In the genomic region with DNA sequence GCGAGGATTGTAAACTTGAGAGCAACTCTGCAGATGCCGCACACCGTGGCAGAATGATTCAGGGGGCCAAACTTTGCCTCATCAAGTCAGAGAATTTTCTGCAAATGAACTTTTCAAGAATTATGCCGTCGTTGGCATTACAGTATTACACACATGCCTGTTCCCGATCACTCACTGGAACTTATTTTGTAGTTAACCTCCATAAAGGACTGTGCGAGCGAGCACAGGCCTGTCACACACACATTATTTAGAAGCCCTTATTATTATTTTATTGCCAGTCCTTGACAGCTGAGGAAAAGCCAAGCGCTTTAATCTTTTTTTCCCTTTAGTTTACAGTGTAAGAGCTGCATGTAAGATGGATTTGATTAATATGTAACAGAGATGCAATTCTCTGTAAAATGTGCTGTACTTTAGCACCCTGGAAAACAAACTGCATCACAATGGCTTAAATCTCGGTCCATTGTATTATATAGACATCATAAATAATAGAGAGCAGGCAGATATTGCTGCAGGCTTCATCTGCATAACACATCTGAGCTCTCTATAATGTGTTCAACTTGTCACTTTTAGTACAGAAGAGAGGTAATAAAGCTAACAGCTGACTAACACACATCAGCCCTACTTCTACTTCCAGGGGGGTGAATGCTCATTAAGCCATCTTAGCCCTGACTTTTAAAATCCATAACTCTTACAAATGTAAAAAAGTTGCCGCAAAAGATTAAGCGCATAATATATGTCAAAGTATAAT, we compare ENCODE assay signal across 17 cellular contexts.
DNase-seq lines count a peak whose midpoint lies in the region; ATAC-seq and TF ChIP-seq lines count a peak whose summit lies in the region.
"Had no signal": no experiment of that assay in that cellular context is flagged by ENCODE, and none has a peak within 500 bp of the region (broad histone marks: within the 10 kb centered on the region; RNA-seq: fewer than 3 reads in every experiment).

No MANE protein-coding gene starts in this region.

- peaks cover 9% of the 10 kb centered on the region for H3K36me3 Mint-ChIP-seq in nephron (ENCODE audit: low read depth)
- H3K36me3 Mint-ChIP-seq: CD8-positive, alpha-beta T cell had no signal

- H3K27ac Mint-ChIP-seq in nephron, result peak overlapping the region; percentile 39 to 58 (median 55)
- H3K27ac Mint-ChIP-seq: CD8-positive, alpha-beta T cell had no signal

- H3K27me3 Mint-ChIP-seq in nephron (ENCODE audit: low read depth), result peaks cover 59% of the 10 kb centered on the region

- CTCF ChIA-PET in HEK293 (lab: Yijun Ruan, JAX), result interaction anchor here (0.6 kb wide), 1 partner anchor 56 kb away, joined by 3 read pairs; no protein-coding TSS in a partner anchor

- H3K4me1 ChIP-seq in HEK293 (ENCODE audit: control insufficient read depth, insufficient read depth, low read length), result no peaks in the 10 kb centered on the region
- peaks cover 0 to 4% (median 2%) of the 10 kb centered on the region in 4 donors for H3K4me1 ChIP-seq in right lobe of liver

- ATAC-seq in right lobe of liver, result no peak
- ATAC-seq: CD8-positive, alpha-beta T cell had no signal

- no peaks in the 10 kb centered on the region for H3K36me3 ChIP-seq in HEK293 (ENCODE audit: control insufficient read depth in 2 of 2, insufficient read depth in 1 of 2, low read length in 2 of 2)
- H3K36me3 ChIP-seq in right lobe of liver, result no peaks in the 10 kb centered on the region

- intact Hi-C loops in right lobe of liver (cut with DNase I), result no loop called here

- H3K4me3 ChIP-seq in HEK293 (ENCODE audit: low read depth, low read length) (no peak overlapping the region), fibroblast of mammary gland (ENCODE audit: control insufficient read depth, low read depth, low read length) (no peak overlapping the region), right lobe of liver (no peak overlapping the region)
- H3K4me3 ChIP-seq: BLaER1 treated with 17β-estradiol and CSF1 and Interleukin-3, amounts not matched to agents 10 nM and 100 nM; PC-9 had no signal

- H3K9me3 ChIP-seq in HEK293 (ENCODE audit: control insufficient read depth, insufficient read depth, low read depth, low read length) (no peaks in the 10 kb centered on the region), right lobe of liver (no peaks in the 10 kb centered on the region)

- no peaks in the 10 kb centered on the region for H3K27me3 ChIP-seq in right lobe of liver
- H3K27me3 ChIP-seq: BLaER1 treated with 17β-estradiol and CSF1 and Interleukin-3, amounts not matched to agents 10 nM and 100 nM had no signal

- TF ChIP-seq CTCF in HEK293 (tag by site-specific recombination; IDR thresholded peaks at IDR 0.05) (no peak), fibroblast of mammary gland (conservative IDR thresholded peaks at IDR 0.05; ENCODE audit: control insufficient read depth, insufficient read depth, low read depth, low read length) (no peak), nephron (IDR thresholded peaks at IDR 0.05; ENCODE audit: unreplicated experiment in 3 of 3) (no peak), right lobe of liver (IDR thresholded peaks at IDR 0.05) (no peak)

- H3K9me3 Mint-ChIP-seq in nephron, result no peaks in the 10 kb centered on the region

- no peak for TF ChIP-seq POLR2A in right lobe of liver (IDR thresholded peaks at IDR 0.05)

- DNase-seq in NCI-H1105 treated with DMSO at 0.1 percent for 48 hours (lab: John Stamatoyannopoulos, UW) (peak; percentile 69), fibroblast of mammary gland (ENCODE audit: low read depth) (peak; percentile 6), right lobe of liver (no peak), COLO668 (lab: John Stamatoyannopoulos, UW; ENCODE audit: unreplicated experiment) (no peak)
- no peak for DNase-seq in stimulated activated CD4-positive, alpha-beta T cell treated with anti-CD3 and anti-CD28 coated beads, Interleukin-15, amount 100 ng/mL, for 24 hours
- DNase-seq: CD8-positive, alpha-beta T cell; Kasumi-1; MM.1S; NCI-H1092 treated with DMSO at 0.1 percent for 48 hours; NCI-H187; NCI-H345; NCI-H524 treated with DMSO at 0.1 percent for 48 hours; PC-9 had no signal

- H3K27ac ChIP-seq in HEK293 (ENCODE audit: extremely low read depth, low read depth, low read length), result no peak overlapping the region
- no peak overlapping the region for H3K27ac ChIP-seq in right lobe of liver
- H3K27ac ChIP-seq: BLaER1 treated with 17β-estradiol and CSF1 and Interleukin-3, amounts not matched to agents 10 nM and 100 nM; PC-9; RWPE1 had no signal

- WGBS in right lobe of liver (ENCODE audit: insufficient coverage, low coverage, low lambda C conversion rate, missing lambda C conversion rate), result 85% methylated on average over 10 of the region's 12 CpGs

- peak overlapping the region in 1 of 3 experiments; percentile 41 for H3K4me3 Mint-ChIP-seq in nephron
- H3K4me3 Mint-ChIP-seq: CD8-positive, alpha-beta T cell had no signal

- POLR2A ChIA-PET in HEK293 (lab: Yijun Ruan, JAX), result no interaction called here

- H3K4me1 Mint-ChIP-seq in nephron, result peaks cover 37% of the 10 kb centered on the region

TF ChIP-seq in HEK293, 187 proteins besides CTCF, POLR2A, EP300 and RAD21:
- TF ChIP-seq GLIS1 (tag by site-specific recombination; IDR thresholded peaks at IDR 0.05), result peak; percentile 10; the same call in 1 of the 2 replicates
- TF ChIP-seq ZNF335 (tag by site-specific recombination; conservative IDR thresholded peaks at IDR 0.05), result no peak
- no peak for TF ChIP-seq ZBTB21 (tag by site-specific recombination; IDR thresholded peaks at IDR 0.05)
- TF ChIP-seq, protein P1, sequence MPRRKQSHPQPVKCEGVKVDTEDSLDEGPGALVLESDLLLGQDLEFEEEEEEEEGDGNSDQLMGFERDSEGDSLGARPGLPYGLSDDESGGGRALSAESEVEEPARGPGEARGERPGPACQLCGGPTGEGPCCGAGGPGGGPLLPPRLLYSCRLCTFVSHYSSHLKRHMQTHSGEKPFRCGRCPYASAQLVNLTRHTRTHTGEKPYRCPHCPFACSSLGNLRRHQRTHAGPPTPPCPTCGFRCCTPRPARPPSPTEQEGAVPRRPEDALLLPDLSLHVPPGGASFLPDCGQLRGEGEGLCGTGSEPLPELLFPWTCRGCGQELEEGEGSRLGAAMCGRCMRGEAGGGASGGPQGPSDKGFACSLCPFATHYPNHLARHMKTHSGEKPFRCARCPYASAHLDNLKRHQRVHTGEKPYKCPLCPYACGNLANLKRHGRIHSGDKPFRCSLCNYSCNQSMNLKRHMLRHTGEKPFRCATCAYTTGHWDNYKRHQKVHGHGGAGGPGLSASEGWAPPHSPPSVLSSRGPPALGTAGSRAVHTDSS (tag by site-specific recombination; IDR thresholded peaks at IDR 0.05), result no peak
- TF ChIP-seq, protein P2, sequence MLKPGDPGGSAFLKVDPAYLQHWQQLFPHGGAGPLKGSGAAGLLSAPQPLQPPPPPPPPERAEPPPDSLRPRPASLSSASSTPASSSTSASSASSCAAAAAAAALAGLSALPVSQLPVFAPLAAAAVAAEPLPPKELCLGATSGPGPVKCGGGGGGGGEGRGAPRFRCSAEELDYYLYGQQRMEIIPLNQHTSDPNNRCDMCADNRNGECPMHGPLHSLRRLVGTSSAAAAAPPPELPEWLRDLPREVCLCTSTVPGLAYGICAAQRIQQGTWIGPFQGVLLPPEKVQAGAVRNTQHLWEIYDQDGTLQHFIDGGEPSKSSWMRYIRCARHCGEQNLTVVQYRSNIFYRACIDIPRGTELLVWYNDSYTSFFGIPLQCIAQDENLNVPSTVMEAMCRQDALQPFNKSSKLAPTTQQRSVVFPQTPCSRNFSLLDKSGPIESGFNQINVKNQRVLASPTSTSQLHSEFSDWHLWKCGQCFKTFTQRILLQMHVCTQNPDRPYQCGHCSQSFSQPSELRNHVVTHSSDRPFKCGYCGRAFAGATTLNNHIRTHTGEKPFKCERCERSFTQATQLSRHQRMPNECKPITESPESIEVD (tag by site-specific recombination; IDR thresholded peaks at IDR 0.05), result peak; percentile 72
- 0 out of 2 replicates have a peak, but pooled peaks have one; percentile 17 for TF ChIP-seq FEZF1 (tag by site-specific recombination; IDR thresholded peaks at IDR 0.05)
- TF ChIP-seq, protein P3, sequence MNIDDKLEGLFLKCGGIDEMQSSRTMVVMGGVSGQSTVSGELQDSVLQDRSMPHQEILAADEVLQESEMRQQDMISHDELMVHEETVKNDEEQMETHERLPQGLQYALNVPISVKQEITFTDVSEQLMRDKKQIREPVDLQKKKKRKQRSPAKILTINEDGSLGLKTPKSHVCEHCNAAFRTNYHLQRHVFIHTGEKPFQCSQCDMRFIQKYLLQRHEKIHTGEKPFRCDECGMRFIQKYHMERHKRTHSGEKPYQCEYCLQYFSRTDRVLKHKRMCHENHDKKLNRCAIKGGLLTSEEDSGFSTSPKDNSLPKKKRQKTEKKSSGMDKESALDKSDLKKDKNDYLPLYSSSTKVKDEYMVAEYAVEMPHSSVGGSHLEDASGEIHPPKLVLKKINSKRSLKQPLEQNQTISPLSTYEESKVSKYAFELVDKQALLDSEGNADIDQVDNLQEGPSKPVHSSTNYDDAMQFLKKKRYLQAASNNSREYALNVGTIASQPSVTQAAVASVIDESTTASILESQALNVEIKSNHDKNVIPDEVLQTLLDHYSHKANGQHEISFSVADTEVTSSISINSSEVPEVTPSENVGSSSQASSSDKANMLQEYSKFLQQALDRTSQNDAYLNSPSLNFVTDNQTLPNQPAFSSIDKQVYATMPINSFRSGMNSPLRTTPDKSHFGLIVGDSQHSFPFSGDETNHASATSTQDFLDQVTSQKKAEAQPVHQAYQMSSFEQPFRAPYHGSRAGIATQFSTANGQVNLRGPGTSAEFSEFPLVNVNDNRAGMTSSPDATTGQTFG (tag by site-specific recombination; IDR thresholded peaks at IDR 0.05; ENCODE audit: borderline replicate concordance), result no peak
- no peak for TF ChIP-seq ZNF660 (tag by site-specific recombination; IDR thresholded peaks at IDR 0.05)
- TF ChIP-seq, protein P4, sequence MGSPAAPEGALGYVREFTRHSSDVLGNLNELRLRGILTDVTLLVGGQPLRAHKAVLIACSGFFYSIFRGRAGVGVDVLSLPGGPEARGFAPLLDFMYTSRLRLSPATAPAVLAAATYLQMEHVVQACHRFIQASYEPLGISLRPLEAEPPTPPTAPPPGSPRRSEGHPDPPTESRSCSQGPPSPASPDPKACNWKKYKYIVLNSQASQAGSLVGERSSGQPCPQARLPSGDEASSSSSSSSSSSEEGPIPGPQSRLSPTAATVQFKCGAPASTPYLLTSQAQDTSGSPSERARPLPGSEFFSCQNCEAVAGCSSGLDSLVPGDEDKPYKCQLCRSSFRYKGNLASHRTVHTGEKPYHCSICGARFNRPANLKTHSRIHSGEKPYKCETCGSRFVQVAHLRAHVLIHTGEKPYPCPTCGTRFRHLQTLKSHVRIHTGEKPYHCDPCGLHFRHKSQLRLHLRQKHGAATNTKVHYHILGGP (tag by site-specific recombination; IDR thresholded peaks at IDR 0.05), result no peak
- TF ChIP-seq ZSCAN30 (tag by site-specific recombination; IDR thresholded peaks at IDR 0.05), result 0 out of 2 replicates have a peak, but pooled peaks have one; percentile 17
TF ChIP-seq in HEK293: peak in this region for 4.

Comparison
In these comparisons a context has a peak if more than half of its experiments do, and no peak if none do; other contexts are left out.
1. DNase-seq: peak in NCI-H1105 treated with DMSO at 0.1 percent for 48 hours (single experiment) and fibroblast of mammary gland (single experiment); none in stimulated activated CD4-positive, alpha-beta T cell treated with anti-CD3 and anti-CD28 coated beads, Interleukin-15, amount 100 ng/mL, for 24 hours (single experiment), right lobe of liver (0 of 3) and COLO668 (single experiment).